Comparison of ENCODE assay signal across 8 cellular contexts in the genomic region with DNA sequence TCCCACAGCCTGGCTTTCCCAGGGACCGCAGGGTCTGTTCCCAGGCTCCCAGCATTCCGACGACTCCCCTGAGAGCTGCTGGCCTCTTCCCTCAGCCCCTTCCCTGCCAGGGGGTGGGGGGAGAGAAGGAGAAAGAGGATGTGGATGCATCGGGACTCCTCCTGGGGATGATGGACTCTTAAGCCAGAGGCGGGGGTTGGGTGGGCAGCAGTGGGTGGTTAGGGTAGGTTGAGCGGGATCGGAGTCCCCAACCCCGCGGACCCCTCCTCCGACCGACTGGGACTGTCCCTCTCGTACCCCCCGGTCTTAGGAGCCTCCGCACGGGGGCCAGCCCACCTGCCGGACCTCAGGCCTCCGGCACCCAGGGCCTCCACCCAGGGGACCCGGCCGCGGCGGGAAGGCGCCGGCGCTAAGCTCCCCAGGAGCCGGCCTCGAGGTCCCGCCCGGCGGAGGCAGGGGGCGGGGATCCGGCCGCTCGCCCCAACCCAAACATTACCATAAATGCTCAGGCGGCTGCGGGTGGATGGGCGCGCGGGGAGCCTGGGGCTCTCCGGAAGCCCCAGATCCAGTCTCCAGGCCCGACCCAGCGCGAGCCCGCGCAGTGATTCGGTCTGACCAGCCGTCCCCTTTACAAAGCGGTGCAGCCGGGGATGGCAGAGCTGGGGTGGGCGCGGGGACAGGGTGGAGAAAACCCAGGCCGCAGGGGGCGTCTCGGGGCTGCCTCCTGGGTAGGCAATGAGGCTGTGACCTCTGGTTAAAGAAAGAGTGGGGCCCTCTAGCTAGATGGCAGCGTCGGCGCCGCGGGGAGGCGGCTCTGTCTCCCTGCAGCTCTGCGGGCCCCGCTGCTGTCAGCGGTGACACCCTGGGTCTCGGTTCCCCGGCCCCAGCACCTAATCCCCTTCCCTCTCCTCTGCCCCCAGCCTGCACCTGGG. TPM values are rescaled to one million over a fixed set of nuclear protein-coding genes. Genes with fewer than 3 reads are reported as not detected.
DNase-seq lines count a peak whose midpoint lies in the region; ATAC-seq and TF ChIP-seq lines count a peak whose summit lies in the region.

No MANE protein-coding gene starts in this region.

- no peaks in the 10 kb centered on the region for H3K9me3 Mint-ChIP-seq in immature natural killer cell

- ATAC-seq in GM18505 (IDR thresholded peaks at IDR 0.05; ENCODE audit: unreplicated experiment) (peak; percentile 50), HG02678 (IDR thresholded peaks at IDR 0.05; ENCODE audit: unreplicated experiment) (peak; percentile 48)

- peak overlapping the region; percentile 35 to 77 (median 48) for H3K4me3 ChIP-seq in spleen

- peak overlapping the region; percentile 78 to 87 (median 81) for H3K4me3 Mint-ChIP-seq in immature natural killer cell

- peak; percentile 56 for DNase-seq in RPMI8226
- DNase-seq in T47D (ENCODE audit: low read depth in 1 of 2, low spot score in 1 of 2) = peak; percentile 63 to 75
- DNase-seq in immature natural killer cell = peak; percentile 58 to 62 (median 61)
- DNase-seq in spleen = peak; percentile 90
- DNase-seq in NCI-H2196 treated with DMSO at 0.1 percent for 48 hours (lab: John Stamatoyannopoulos, UW; ENCODE audit: unreplicated experiment) = no peak
- no peak for DNase-seq in Ammon's horn (ENCODE audit: low spot score)

- H3K36me3 Mint-ChIP-seq in immature natural killer cell = no peaks in the 10 kb centered on the region

- H3K27ac ChIP-seq in spleen = peak overlapping the region; percentile 49 to 86 (median 80)

- no peaks in the 10 kb centered on the region for H3K36me3 ChIP-seq in spleen

- peak overlapping the region in 3 of 6 donors; percentile 65 to 81 (median 65) for H3K27ac Mint-ChIP-seq in immature natural killer cell

- intact Hi-C loops in spleen (cut with DNase I; ENCODE audit: low total_unique reads) = no loop called here

- H3K4me1 Mint-ChIP-seq in immature natural killer cell = peaks cover 7 to 19% of the 10 kb centered on the region in 2 donors

- peaks cover 0 to 11% (median 4%) of the 10 kb centered on the region in 3 donors for H3K27me3 Mint-ChIP-seq in immature natural killer cell (ENCODE audit: low read depth in 3 of 3)

- no peak for TF ChIP-seq CTCF in spleen (IDR thresholded peaks at IDR 0.05 in 8 of 11, conservative IDR thresholded peaks at IDR 0.05 in 3 of 11)

- in situ Hi-C loops in T47D (cut with HindIII; ENCODE audit: low pct_unique_long_range_greater_than_20kb, low sequenced_read_pairs) = no loop called here

- 4 to 7% (median 5%) methylated on average over 26 to 64 of the region's 64 CpGs for WGBS in spleen, 5 donors

- TF ChIP-seq POLR2A in GM18505 (IDR thresholded peaks at IDR 0.05; ENCODE audit: borderline replicate concordance, extremely low read depth, insufficient read depth, insufficient read length) (peak; percentile 65), spleen (IDR thresholded peaks at IDR 0.05) (no peak)

- no peaks in the 10 kb centered on the region for H3K9me3 ChIP-seq in spleen

- H3K27me3 ChIP-seq in spleen (replicated peaks in 1 of 7) = peaks cover 0 to 62% (median 20%) of the 10 kb centered on the region in 7 donors

- H3K4me1 ChIP-seq in spleen = peaks cover 20 to 79% (median 69%) of the 10 kb centered on the region in 6 donors

RNA-seq across cellular contexts. Expression of gene MCAM, which starts 3.9 kb away (rescaled TPM):
- polyA plus RNA-seq in immature natural killer cell = not detected
- 100 to 1,000 TPM in 4 of 7 donors, 10 to 100 TPM in 3; 24.2 to 612 (median 139) TPM for total RNA-seq in spleen
- 10 to 100 TPM; 10.3 to 19.3 (median 12.2) TPM for polyA plus RNA-seq in spleen

RNA-seq across cellular contexts. Expression of gene RNF26, which starts 13.5 kb away (rescaled TPM):
- polyA plus RNA-seq in immature natural killer cell (10 to 100 TPM; 21.9 to 42.2 (median 33.5) TPM), spleen (10 to 100 TPM in 2 of 3 donors, 1 to 10 TPM in 1; 8.6 to 13.2 (median 10.0) TPM)
- 10 to 100 TPM; 13.6 to 18.2 (median 16.5) TPM for total RNA-seq in spleen

RNA-seq across cellular contexts. Expression of gene C1QTNF5, which starts 19.8 kb away (rescaled TPM):
- polyA plus RNA-seq in immature natural killer cell (not detected), spleen (10 to 100 TPM; 10.3 to 29.0 (median 20.2) TPM)
- 10 to 100 TPM; 21.3 to 55.0 (median 35.8) TPM for total RNA-seq in spleen

RNA-seq across cellular contexts. Expression of gene MFRP, which starts 25.6 kb away (rescaled TPM):
- polyA plus RNA-seq in immature natural killer cell (not detected), spleen (under 1 TPM; 0.02 to 0.03 (median 0.02) TPM)
- under 1 TPM in 1 of 7 donors, not detected in 6; 0.16 TPM for total RNA-seq in spleen

Comparison
In these comparisons a context has a peak if more than half of its experiments do, and no peak if none do; other contexts are left out.
1. DNase-seq: peak in RPMI8226 (single experiment), T47D (2 of 2), immature natural killer cell (3 of 3) and spleen (single experiment); none in NCI-H2196 treated with DMSO at 0.1 percent for 48 hours (single experiment) and Ammon's horn (single experiment).
2. RNA of gene MCAM, which starts 3.9 kb away (polyA plus RNA-seq): 10.3 to 19.3 TPM in spleen; not detected in immature natural killer cell; every median in the first group is over 10 times any median in the second.
3. RNA of gene C1QTNF5, which starts 19.8 kb away (polyA plus RNA-seq): 10.3 to 29.0 TPM in spleen; not detected in immature natural killer cell; every median in the first group is over 10 times any median in the second.